In genomic region chr10:125460326-125460725, GRCh38 we compare ENCODE assay signal across 22 cellular contexts.
DNase-seq lines count a peak whose midpoint lies in the region; ATAC-seq, FAIRE-seq and TF ChIP-seq lines count a peak whose summit lies in the region.
"Had no signal": no experiment of that assay in that cellular context is flagged by ENCODE, and none has a peak within 500 bp of the region (broad histone marks: within the 10 kb centered on the region; RNA-seq: fewer than 3 reads in every experiment).

No MANE protein-coding gene starts in this region.

- H3K27ac Mint-ChIP-seq in WTC11, result no peak overlapping the region
- H3K27ac Mint-ChIP-seq in activated naive CD4-positive, alpha-beta T cell treated with anti-CD3 and anti-CD28 coated beads for 36 hours, result no peak overlapping the region
- H3K27ac Mint-ChIP-seq: B cell; CD4-positive, alpha-beta T cell; CD8-positive, alpha-beta T cell had no signal

- H3K27ac ChIP-seq in esophagus muscularis mucosa (replicated peaks in 1 of 4), result no peak overlapping the region
- no peak overlapping the region for H3K27ac ChIP-seq in effector memory CD4-positive, alpha-beta T cell (ENCODE audit: insufficient read depth, low read length, poor library complexity, severe bottlenecking)
- H3K27ac ChIP-seq: BLaER1 treated with 17β-estradiol and CSF1 and Interleukin-3, amounts not matched to agents 10 nM and 100 nM; C4-2B had no signal

- H3K9me3 Mint-ChIP-seq in WTC11, result no peaks in the 10 kb centered on the region
- no peaks in the 10 kb centered on the region for H3K9me3 Mint-ChIP-seq in activated naive CD4-positive, alpha-beta T cell treated with anti-CD3 and anti-CD28 coated beads for 36 hours
- H3K9me3 Mint-ChIP-seq: CD4-positive, alpha-beta T cell; CD8-positive, alpha-beta T cell had no signal

- H3K4me3 ChIP-seq in bronchial epithelial cell (ENCODE audit: low read depth, low read length), result no peak overlapping the region
- H3K4me3 ChIP-seq in esophagus muscularis mucosa, result no peak overlapping the region
- no peak overlapping the region for H3K4me3 ChIP-seq in effector memory CD4-positive, alpha-beta T cell (ENCODE audit: insufficient read depth, low read depth, low read length, poor library complexity, severe bottlenecking)
- H3K4me3 ChIP-seq: BLaER1 treated with 17β-estradiol and CSF1 and Interleukin-3, amounts not matched to agents 10 nM and 100 nM had no signal

- H3K36me3 Mint-ChIP-seq in WTC11, result no peaks in the 10 kb centered on the region
- no peaks in the 10 kb centered on the region for H3K36me3 Mint-ChIP-seq in activated naive CD4-positive, alpha-beta T cell treated with anti-CD3 and anti-CD28 coated beads for 36 hours (ENCODE audit: low read depth)
- H3K36me3 Mint-ChIP-seq: CD8-positive, alpha-beta T cell had no signal

- POLR2A ChIA-PET in WTC11 (lab: Charles Lee), result no interaction called here

- no peak for TF ChIP-seq CTCF in WTC11 (IDR thresholded peaks at IDR 0.05)
- TF ChIP-seq CTCF in bronchial epithelial cell (IDR thresholded peaks at IDR 0.05; ENCODE audit: insufficient read depth, low read length, severe bottlenecking), result no peak
- no peak for TF ChIP-seq CTCF in esophagus muscularis mucosa (IDR thresholded peaks at IDR 0.05)

- H3K36me3 ChIP-seq in bronchial epithelial cell (ENCODE audit: control insufficient read depth, insufficient read depth, low read length) (no peaks in the 10 kb centered on the region), esophagus muscularis mucosa (no peaks in the 10 kb centered on the region)
- H3K36me3 ChIP-seq in effector memory CD4-positive, alpha-beta T cell (ENCODE audit: control insufficient read depth, insufficient read depth, low read length), result no peaks in the 10 kb centered on the region
- H3K36me3 ChIP-seq: BLaER1 treated with 17β-estradiol and CSF1 and Interleukin-3, amounts not matched to agents 10 nM and 100 nM had no signal

- DNase-seq in WTC11 (ENCODE audit: low spot score) (no peak), bronchial epithelial cell (ENCODE audit: low read depth) (no peak), esophagus muscularis mucosa (ENCODE audit: extremely low spot score) (peak; percentile 12), HK-2 (ENCODE audit: unreplicated experiment) (no peak)
- no peak for DNase-seq in effector memory CD4-positive, alpha-beta T cell
- DNase-seq in activated naive CD4-positive, alpha-beta T cell treated with anti-CD3 and anti-CD28 coated beads for 36 hours, result no peak
- DNase-seq: 8988T; AML-193; Caco-2; Calu3; CD4-positive, alpha-beta T cell; CD8-positive, alpha-beta T cell; DMS79 treated with DMSO at 0.1 percent for 48 hours; GF-D8 had no signal

- peaks cover 30% of the 10 kb centered on the region for H3K27me3 Mint-ChIP-seq in WTC11 (ENCODE audit: low read depth)
- peaks cover 3% of the 10 kb centered on the region for H3K27me3 Mint-ChIP-seq in activated naive CD4-positive, alpha-beta T cell treated with anti-CD3 and anti-CD28 coated beads for 36 hours (ENCODE audit: low read depth)
- H3K27me3 Mint-ChIP-seq: B cell had no signal

- 94% methylated on average over 4 of the region's 4 CpGs for WGBS in esophagus muscularis mucosa

- ATAC-seq in WTC11, result no peak
- ATAC-seq: CD8-positive, alpha-beta T cell had no signal

- CTCF ChIA-PET in WTC11 (lab: Charles Lee), result interaction anchor here (1.3 kb wide), 1 partner anchor 12 kb away, joined by 3 read pairs; no protein-coding TSS in a partner anchor
- CTCF ChIA-PET in activated naive CD4-positive, alpha-beta T cell treated with anti-CD3 and anti-CD28 coated beads for 36 hours (lab: Charles Lee), result no interaction called here

- H3K4me3 Mint-ChIP-seq in WTC11, result no peak overlapping the region
- H3K4me3 Mint-ChIP-seq in activated naive CD4-positive, alpha-beta T cell treated with anti-CD3 and anti-CD28 coated beads for 36 hours, result no peak overlapping the region
- H3K4me3 Mint-ChIP-seq: B cell; CD4-positive, alpha-beta T cell; CD8-positive, alpha-beta T cell had no signal

- TF ChIP-seq EP300 in esophagus muscularis mucosa (IDR thresholded peaks at IDR 0.05), result no peak

- H3K4me1 ChIP-seq in esophagus muscularis mucosa, result no peaks in the 10 kb centered on the region
- H3K4me1 ChIP-seq in effector memory CD4-positive, alpha-beta T cell (ENCODE audit: control insufficient read depth, insufficient read depth, low read length, poor library complexity, severe bottlenecking), result no peaks in the 10 kb centered on the region
- H3K4me1 ChIP-seq: Caco-2 had no signal

- no peaks in the 10 kb centered on the region for H3K9me3 ChIP-seq in esophagus muscularis mucosa
- H3K9me3 ChIP-seq in effector memory CD4-positive, alpha-beta T cell (ENCODE audit: control insufficient read depth, low read length), result no peaks in the 10 kb centered on the region
- H3K9me3 ChIP-seq: BLaER1 treated with 17β-estradiol and CSF1 and Interleukin-3, amounts not matched to agents 10 nM and 100 nM; Caco-2 had no signal

- FAIRE-seq in bronchial epithelial cell (lab: Jason Lieb, UNC), result peak; percentile 23
- FAIRE-seq: A204.1, D721Med, G401.6, GM12891, GM19239 had no signal

- peaks cover 2% of the 10 kb centered on the region for H3K27me3 ChIP-seq in bronchial epithelial cell (ENCODE audit: control insufficient read depth, insufficient read depth, low read length)
- H3K27me3 ChIP-seq in esophagus muscularis mucosa, result no peaks in the 10 kb centered on the region
- no peaks in the 10 kb centered on the region for H3K27me3 ChIP-seq in effector memory CD4-positive, alpha-beta T cell (replicated peaks; ENCODE audit: control insufficient read depth, insufficient read depth, low read length, poor library complexity, severe bottlenecking)
- H3K27me3 ChIP-seq: BLaER1 treated with 17β-estradiol and CSF1 and Interleukin-3, amounts not matched to agents 10 nM and 100 nM had no signal

- peaks cover 12% of the 10 kb centered on the region for H3K4me1 Mint-ChIP-seq in WTC11
- H3K4me1 Mint-ChIP-seq in activated naive CD4-positive, alpha-beta T cell treated with anti-CD3 and anti-CD28 coated beads for 36 hours (ENCODE audit: low read depth), result no peaks in the 10 kb centered on the region
- H3K4me1 Mint-ChIP-seq: B cell had no signal

- intact Hi-C loops in esophagus muscularis mucosa (cut with DNase I), result no loop called here
- intact Hi-C loops in activated naive CD4-positive, alpha-beta T cell treated with anti-CD3 and anti-CD28 coated beads for 36 hours (cut with micrococcal nuclease), result no loop called here

- no peak for TF ChIP-seq POLR2A in esophagus muscularis mucosa (IDR thresholded peaks at IDR 0.05; ENCODE audit: low read depth)

TF ChIP-seq in WTC11, 78 proteins besides CTCF, POLR2A, EP300 and RAD21:
- TF ChIP-seq CREM (CRISPR knock-in tag; IDR thresholded peaks at IDR 0.05), result no peak
- TF ChIP-seq SP1 (CRISPR knock-in tag; conservative IDR thresholded peaks at IDR 0.05), result no peak
- 0 out of 2 replicates have a peak, but pooled peaks have one; percentile 19 for TF ChIP-seq GTF2I (CRISPR knock-in tag; conservative IDR thresholded peaks at IDR 0.05)
- TF ChIP-seq, protein P1, sequence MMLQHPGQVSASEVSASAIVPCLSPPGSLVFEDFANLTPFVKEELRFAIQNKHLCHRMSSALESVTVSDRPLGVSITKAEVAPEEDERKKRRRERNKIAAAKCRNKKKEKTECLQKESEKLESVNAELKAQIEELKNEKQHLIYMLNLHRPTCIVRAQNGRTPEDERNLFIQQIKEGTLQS (CRISPR knock-in tag; conservative IDR thresholded peaks at IDR 0.05), result no peak
